Comparison of ENCODE assay signal across 13 cellular contexts in the genomic region with DNA sequence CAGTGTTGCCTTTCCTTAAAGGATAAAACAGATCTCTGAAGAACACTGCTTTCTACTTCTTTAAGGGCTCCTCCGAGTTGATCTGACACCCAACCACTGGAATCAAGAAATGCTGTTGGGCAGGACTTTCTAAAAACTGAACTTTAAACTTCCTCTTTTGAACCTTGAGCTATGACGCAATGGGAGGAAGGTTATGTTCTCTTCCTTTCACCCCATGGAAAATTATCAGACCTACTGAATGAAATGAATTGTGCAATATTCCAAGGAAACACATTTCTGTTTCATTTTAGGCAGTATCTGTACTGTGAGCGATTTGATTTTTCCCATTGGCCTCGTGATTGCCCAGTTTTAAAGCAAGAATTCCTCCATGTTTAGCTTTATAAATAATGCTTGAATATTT.
DNase-seq lines count a peak whose midpoint lies in the region; ATAC-seq and TF ChIP-seq lines count a peak whose summit lies in the region.
"Had no signal": no experiment of that assay in that cellular context is flagged by ENCODE, and none has a peak within 500 bp of the region (broad histone marks: within the 10 kb centered on the region; RNA-seq: fewer than 3 reads in every experiment).

No MANE protein-coding gene starts in this region.

- peaks cover 53% of the 10 kb centered on the region for H3K27me3 Mint-ChIP-seq in osteocyte (ENCODE audit: unreplicated experiment)
- H3K27me3 Mint-ChIP-seq: activated CD8-positive, alpha-beta memory T cell treated with anti-CD3 and anti-CD28 coated beads, Interleukin-2, amount 10 ng/mL, durations not matched to agents 7 days and 5 days; memory B cell had no signal

- no peak for TF ChIP-seq CTCF in osteocyte (IDR thresholded peaks at IDR 0.05)

- in situ Hi-C loops in ACHN (cut with HindIII; ENCODE audit: low pct_ligation_motif_present, low pct_unique_long_range_greater_than_20kb, low sequenced_read_pairs): no loop called here

- DNase-seq in AML-193 (lab: John Stamatoyannopoulos, UW) (peak; percentile 93 to 95), inferior parietal cortex (ENCODE audit: extremely low spot score) (peak; percentile 17), osteocyte (ENCODE audit: extremely low spot score, unreplicated experiment) (no peak), ACHN (no peak)
- DNase-seq in activated CD4-positive, alpha-beta T cell treated with anti-CD3 and anti-CD28 coated beads, Interleukin-2, amount 50 U/mL, for 48 hours: no peak
- DNase-seq: activated CD8-positive, alpha-beta memory T cell treated with anti-CD3 and anti-CD28 coated beads, Interleukin-2, amount 10 ng/mL, durations not matched to agents 7 days and 5 days; NCI-H2107; sigmoid colon; SW 1271 had no signal

- no peaks in the 10 kb centered on the region for H3K9me3 Mint-ChIP-seq in osteocyte (ENCODE audit: unreplicated experiment)
- H3K9me3 Mint-ChIP-seq: memory B cell had no signal

- ATAC-seq in HG02884 (IDR thresholded peaks at IDR 0.05; ENCODE audit: unreplicated experiment) (peak; percentile 53), SK-N-SH treated with all-trans-retinoic acid at 6 μM for 48 hours (peak; percentile 37; the same call in 2 of the 3 replicates), GM21717 (IDR thresholded peaks at IDR 0.05; ENCODE audit: unreplicated experiment) (no peak)
- ATAC-seq: activated CD8-positive, alpha-beta memory T cell treated with anti-CD3 and anti-CD28 coated beads, Interleukin-2, amount 10 ng/mL, durations not matched to agents 7 days and 5 days had no signal

- H3K4me1 Mint-ChIP-seq in osteocyte (ENCODE audit: unreplicated experiment): no peaks in the 10 kb centered on the region
- H3K4me1 Mint-ChIP-seq: activated CD8-positive, alpha-beta memory T cell treated with anti-CD3 and anti-CD28 coated beads, Interleukin-2, amount 10 ng/mL, durations not matched to agents 7 days and 5 days; memory B cell had no signal

- H3K36me3 Mint-ChIP-seq in osteocyte (ENCODE audit: unreplicated experiment): no peaks in the 10 kb centered on the region
- H3K36me3 Mint-ChIP-seq: activated CD8-positive, alpha-beta memory T cell treated with anti-CD3 and anti-CD28 coated beads, Interleukin-2, amount 10 ng/mL, durations not matched to agents 7 days and 5 days; memory B cell had no signal

- H3K27ac Mint-ChIP-seq in osteocyte (ENCODE audit: unreplicated experiment): no peak overlapping the region
- H3K27ac Mint-ChIP-seq: activated CD8-positive, alpha-beta memory T cell treated with anti-CD3 and anti-CD28 coated beads, Interleukin-2, amount 10 ng/mL, durations not matched to agents 7 days and 5 days; memory B cell had no signal

- no peak overlapping the region for H3K4me3 Mint-ChIP-seq in osteocyte (ENCODE audit: unreplicated experiment)
- H3K4me3 Mint-ChIP-seq: activated CD8-positive, alpha-beta memory T cell treated with anti-CD3 and anti-CD28 coated beads, Interleukin-2, amount 10 ng/mL, durations not matched to agents 7 days and 5 days; memory B cell had no signal

TF ChIP-seq in SK-N-SH treated with all-trans-retinoic acid at 6 μM for 48 hours, 23 proteins besides CTCF, POLR2A, EP300 and RAD21:
- TF ChIP-seq, protein P1, sequence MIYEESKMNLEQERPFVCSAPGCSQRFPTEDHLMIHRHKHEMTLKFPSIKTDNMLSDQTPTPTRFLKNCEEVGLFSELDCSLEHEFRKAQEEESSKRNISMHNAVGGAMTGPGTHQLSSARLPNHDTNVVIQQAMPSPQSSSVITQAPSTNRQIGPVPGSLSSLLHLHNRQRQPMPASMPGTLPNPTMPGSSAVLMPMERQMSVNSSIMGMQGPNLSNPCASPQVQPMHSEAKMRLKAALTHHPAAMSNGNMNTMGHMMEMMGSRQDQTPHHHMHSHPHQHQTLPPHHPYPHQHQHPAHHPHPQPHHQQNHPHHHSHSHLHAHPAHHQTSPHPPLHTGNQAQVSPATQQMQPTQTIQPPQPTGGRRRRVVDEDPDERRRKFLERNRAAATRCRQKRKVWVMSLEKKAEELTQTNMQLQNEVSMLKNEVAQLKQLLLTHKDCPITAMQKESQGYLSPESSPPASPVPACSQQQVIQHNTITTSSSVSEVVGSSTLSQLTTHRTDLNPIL (CRISPR knock-in tag; IDR thresholded peaks at IDR 0.05; ENCODE audit: low read depth): no peak
- no peak for TF ChIP-seq TCF4 (CRISPR knock-in tag; IDR thresholded peaks at IDR 0.05; ENCODE audit: borderline replicate concordance)
- TF ChIP-seq GLIS3 (CRISPR knock-in tag; IDR thresholded peaks at IDR 0.05): no peak
- TF ChIP-seq ZFP3 (CRISPR knock-in tag; IDR thresholded peaks at IDR 0.05): no peak
- no peak for TF ChIP-seq RARB (CRISPR knock-in tag; IDR thresholded peaks at IDR 0.05)

Comparison
In these comparisons a context has a peak if more than half of its experiments do, and no peak if none do; other contexts are left out.
1. DNase-seq: peak in AML-193 (2 of 2) and inferior parietal cortex (single experiment); none in osteocyte (single experiment), activated CD4-positive, alpha-beta T cell treated with anti-CD3 and anti-CD28 coated beads, Interleukin-2, amount 50 U/mL, for 48 hours (0 of 2) and ACHN (single experiment).